ENCODE assay signal across 27 cellular contexts in genomic region chr12:81835783-81836182, GRCh38.
DNase-seq lines count a peak whose midpoint lies in the region; ATAC-seq lines count a peak whose summit lies in the region.
"Had no signal": no experiment of that assay in that cellular context is flagged by ENCODE, and none has a peak within 500 bp of the region (broad histone marks: within the 10 kb centered on the region; RNA-seq: fewer than 3 reads in every experiment).

No MANE protein-coding gene starts in this region.

- H3K9me3 Mint-ChIP-seq in activated CD4-positive, alpha-beta T cell treated with anti-CD3 and anti-CD28 coated beads, Interleukin-2, amount 10 ng/mL, durations not matched to agents 7 days and 5 days, result peaks cover 3% of the 10 kb centered on the region
- H3K9me3 Mint-ChIP-seq in activated T-cell treated with anti-CD3 and anti-CD28 coated beads, Interleukin-2, amount 50 U/mL, for 24 hours, result peaks cover 3% of the 10 kb centered on the region
- H3K9me3 Mint-ChIP-seq in activated naive CD8-positive, alpha-beta T cell treated with anti-CD3 and anti-CD28 coated beads, Interleukin-2, amount 50 U/mL, for 24 hours, result no peaks in the 10 kb centered on the region
- H3K9me3 Mint-ChIP-seq: CD8-positive, alpha-beta T cell; neural crest cell had no signal

- CTCF ChIA-PET in activated CD4-positive, alpha-beta T cell treated with anti-CD3 and anti-CD28 coated beads, Interleukin-2, amount 10 ng/mL, durations not matched to agents 7 days and 5 days (lab: Charles Lee), result no interaction called here

- H3K36me3 Mint-ChIP-seq in activated CD4-positive, alpha-beta T cell treated with anti-CD3 and anti-CD28 coated beads, Interleukin-2, amount 10 ng/mL, durations not matched to agents 7 days and 5 days (ENCODE audit: low read depth), result no peaks in the 10 kb centered on the region
- H3K36me3 Mint-ChIP-seq in activated T-cell treated with anti-CD3 and anti-CD28 coated beads, Interleukin-2, amount 50 U/mL, for 24 hours (ENCODE audit: low read depth), result no peaks in the 10 kb centered on the region
- peaks cover 4% of the 10 kb centered on the region for H3K36me3 Mint-ChIP-seq in activated naive CD8-positive, alpha-beta T cell treated with anti-CD3 and anti-CD28 coated beads, Interleukin-2, amount 50 U/mL, for 24 hours (ENCODE audit: low read depth)
- H3K36me3 Mint-ChIP-seq: CD8-positive, alpha-beta T cell had no signal

- peak; percentile 98 for ATAC-seq in activated naive CD8-positive, alpha-beta T cell treated with anti-CD3 and anti-CD28 coated beads, Interleukin-2, amount 50 U/mL, for 24 hours
- no peak for ATAC-seq in GM21825 (IDR thresholded peaks at IDR 0.05; ENCODE audit: unreplicated experiment)
- ATAC-seq in HG02981 (IDR thresholded peaks at IDR 0.05; ENCODE audit: unreplicated experiment), result no peak
- ATAC-seq in GM18498 (IDR thresholded peaks at IDR 0.05; ENCODE audit: unreplicated experiment), result no peak
- ATAC-seq: A549; CD8-positive, alpha-beta T cell; GM12878; left cardiac atrium had no signal

- no peak overlapping the region for H3K4me3 Mint-ChIP-seq in activated CD4-positive, alpha-beta T cell treated with anti-CD3 and anti-CD28 coated beads, Interleukin-2, amount 10 ng/mL, durations not matched to agents 7 days and 5 days
- H3K4me3 Mint-ChIP-seq in activated T-cell treated with anti-CD3 and anti-CD28 coated beads, Interleukin-2, amount 50 U/mL, for 24 hours, result no peak overlapping the region
- peak overlapping the region; percentile 35 for H3K4me3 Mint-ChIP-seq in activated naive CD8-positive, alpha-beta T cell treated with anti-CD3 and anti-CD28 coated beads, Interleukin-2, amount 50 U/mL, for 24 hours
- H3K4me3 Mint-ChIP-seq: B cell; CD8-positive, alpha-beta T cell; neural crest cell had no signal

- H3K27me3 Mint-ChIP-seq in activated CD4-positive, alpha-beta T cell treated with anti-CD3 and anti-CD28 coated beads, Interleukin-2, amount 10 ng/mL, durations not matched to agents 7 days and 5 days, result no peaks in the 10 kb centered on the region
- H3K27me3 Mint-ChIP-seq in activated T-cell treated with anti-CD3 and anti-CD28 coated beads, Interleukin-2, amount 50 U/mL, for 24 hours, result no peaks in the 10 kb centered on the region
- no peaks in the 10 kb centered on the region for H3K27me3 Mint-ChIP-seq in activated naive CD8-positive, alpha-beta T cell treated with anti-CD3 and anti-CD28 coated beads, Interleukin-2, amount 50 U/mL, for 24 hours
- H3K27me3 Mint-ChIP-seq: B cell had no signal

- POLR2A ChIA-PET in activated CD4-positive, alpha-beta T cell treated with anti-CD3 and anti-CD28 coated beads, Interleukin-2, amount 10 ng/mL, durations not matched to agents 7 days and 5 days (lab: Charles Lee), result no interaction called here

- no peaks in the 10 kb centered on the region for H3K4me1 Mint-ChIP-seq in activated CD4-positive, alpha-beta T cell treated with anti-CD3 and anti-CD28 coated beads, Interleukin-2, amount 10 ng/mL, durations not matched to agents 7 days and 5 days
- H3K4me1 Mint-ChIP-seq in activated T-cell treated with anti-CD3 and anti-CD28 coated beads, Interleukin-2, amount 50 U/mL, for 24 hours (ENCODE audit: low read depth), result peaks cover 21% of the 10 kb centered on the region
- H3K4me1 Mint-ChIP-seq in activated naive CD8-positive, alpha-beta T cell treated with anti-CD3 and anti-CD28 coated beads, Interleukin-2, amount 50 U/mL, for 24 hours, result peaks cover 23% of the 10 kb centered on the region
- H3K4me1 Mint-ChIP-seq: B cell, neural crest cell had no signal

- DNase-seq in activated CD4-positive, alpha-beta T cell treated with anti-CD3 and anti-CD28 coated beads, Interleukin-2, amount 50 U/mL, for 48 hours, result peak; percentile 43 to 61
- no peak for DNase-seq in activated CD4-positive, alpha-beta T cell treated with anti-CD3 and anti-CD28 coated beads, Interleukin-2, amount 10 ng/mL, durations not matched to agents 7 days and 5 days
- no peak for DNase-seq in activated T-cell treated with anti-CD3 and anti-CD28 coated beads, Interleukin-2, amount 50 U/mL, for 24 hours
- DNase-seq in activated naive CD8-positive, alpha-beta T cell treated with anti-CD3 and anti-CD28 coated beads, Interleukin-2, amount 50 U/mL, for 24 hours, result peak; percentile 63
- peak; percentile 45 for DNase-seq in stimulated activated CD8-positive, alpha-beta memory T cell treated with anti-CD3 and anti-CD28 coated beads, Interleukin-15, amount 100 ng/mL, for 48 hours (ENCODE audit: low read depth in 2 of 2)
- DNase-seq: activated CD8-positive, alpha-beta memory T cell treated with anti-CD3 and anti-CD28 coated beads for 24 hours; brain microvascular endothelial cell; CD8-positive, alpha-beta T cell; EL; GM23248; hippocampal formation; KG1; left cardiac atrium; MG63; NCI-H1105 treated with DMSO at 0.1 percent for 48 hours; NCI-H2029; Peyer's patch; SHP77 treated with DMSO at 0.1 percent for 48 hours; T1000; WERI-Rb-1 had no signal

- H3K27ac Mint-ChIP-seq in activated CD4-positive, alpha-beta T cell treated with anti-CD3 and anti-CD28 coated beads, Interleukin-2, amount 10 ng/mL, durations not matched to agents 7 days and 5 days, result no peak overlapping the region
- H3K27ac Mint-ChIP-seq in activated T-cell treated with anti-CD3 and anti-CD28 coated beads, Interleukin-2, amount 50 U/mL, for 24 hours, result peak overlapping the region; percentile 87
- peak overlapping the region; percentile 78 for H3K27ac Mint-ChIP-seq in activated naive CD8-positive, alpha-beta T cell treated with anti-CD3 and anti-CD28 coated beads, Interleukin-2, amount 50 U/mL, for 24 hours
- H3K27ac Mint-ChIP-seq: B cell; CD8-positive, alpha-beta T cell had no signal

Comparison
In these comparisons a context has a peak if more than half of its experiments do, and no peak if none do; other contexts are left out.
1. DNase-seq: peak in activated CD4-positive, alpha-beta T cell treated with anti-CD3 and anti-CD28 coated beads, Interleukin-2, amount 50 U/mL, for 48 hours (2 of 2), activated naive CD8-positive, alpha-beta T cell treated with anti-CD3 and anti-CD28 coated beads, Interleukin-2, amount 50 U/mL, for 24 hours (single experiment) and stimulated activated CD8-positive, alpha-beta memory T cell treated with anti-CD3 and anti-CD28 coated beads, Interleukin-15, amount 100 ng/mL, for 48 hours (2 of 2); none in activated CD4-positive, alpha-beta T cell treated with anti-CD3 and anti-CD28 coated beads, Interleukin-2, amount 10 ng/mL, durations not matched to agents 7 days and 5 days (single experiment) and activated T-cell treated with anti-CD3 and anti-CD28 coated beads, Interleukin-2, amount 50 U/mL, for 24 hours (single experiment).